In genomic region chr11:1341928-1342524, GRCh38 we compare ENCODE assay signal across 15 cellular contexts. TPM values are rescaled to one million over a fixed set of nuclear protein-coding genes. Genes with fewer than 3 reads are reported as not detected.
A peak's percentile ranks its signal among the peaks of the same experiment; 100 is the strongest.
DNase-seq lines count a peak whose midpoint lies in the region; ATAC-seq and TF ChIP-seq lines count a peak whose summit lies in the region.
"Had no signal": no experiment of that assay in that cellular context is flagged by ENCODE, and none has a peak within 500 bp of the region (broad histone marks: within the 10 kb centered on the region; RNA-seq: fewer than 3 reads in every experiment).

No MANE protein-coding gene starts in this region.

- intact Hi-C loops in stomach (cut with DNase I; ENCODE audit: low total_unique reads) = no loop called here

- H3K27ac ChIP-seq in stomach = no peak overlapping the region
- H3K27ac ChIP-seq: neutrophil, thoracic aorta had no signal

- TF ChIP-seq EP300 in stomach (IDR thresholded peaks at IDR 0.05) = no peak

- no peak for TF ChIP-seq CTCF in fibroblast of villous mesenchyme (IDR thresholded peaks at IDR 0.05; ENCODE audit: insufficient read depth, low read depth, low read length)
- no peak for TF ChIP-seq CTCF in stomach (IDR thresholded peaks at IDR 0.05)

- H3K36me3 ChIP-seq in stomach = no peaks in the 10 kb centered on the region
- H3K36me3 ChIP-seq: neutrophil, thoracic aorta had no signal

- ATAC-seq in HG02623 (IDR thresholded peaks at IDR 0.05; ENCODE audit: unreplicated experiment) (no peak), HG02840 (IDR thresholded peaks at IDR 0.05; ENCODE audit: low FRiP score, unreplicated experiment) (no peak)

- no peaks in the 10 kb centered on the region for H3K27me3 ChIP-seq in stomach

- TF ChIP-seq POLR2A in stomach (IDR thresholded peaks at IDR 0.05) = no peak

- no peaks in the 10 kb centered on the region for H3K9me3 ChIP-seq in stomach
- H3K9me3 ChIP-seq: neutrophil, thoracic aorta had no signal

- peaks cover 0 to 13% (median 5%) of the 10 kb centered on the region in 4 donors for H3K4me1 ChIP-seq in stomach

- DNase-seq in NOMO-1 treated with DMSO at 0.1 percent for 48 hours (lab: John Stamatoyannopoulos, UW; ENCODE audit: unreplicated experiment) = peak; percentile 21
- no peak for DNase-seq in NOMO-1 (lab: John Stamatoyannopoulos, UW; ENCODE audit: unreplicated experiment in 2 of 2)
- DNase-seq in RPMI7951 (ENCODE audit: low read depth) = peak; percentile 52
- peak; percentile 67 for DNase-seq in fibroblast of villous mesenchyme (ENCODE audit: low read depth)
- DNase-seq in stomach = peak; percentile 24
- no peak for DNase-seq in NCI-H2029 (lab: John Stamatoyannopoulos, UW)
- DNase-seq: activated CD4-positive, alpha-beta T cell treated with anti-CD3 and anti-CD28 coated beads for 4 hours; endodermal cell; immature natural killer cell; NCI-H1436 treated with DMSO at 0.1 percent for 48 hours; SHP77 treated with DMSO at 0.1 percent for 48 hours had no signal

- H3K4me3 ChIP-seq in fibroblast of villous mesenchyme (ENCODE audit: low read depth, low read length) (no peak overlapping the region), stomach (no peak overlapping the region)
- H3K4me3 ChIP-seq: thoracic aorta had no signal

- WGBS in stomach, 5 donors = 40 to 44% (median 43%) methylated on average over 17 of the region's 17 CpGs

RNA-seq across cellular contexts. Expression of gene TOLLIP, which starts 32.6 kb away (rescaled TPM):
- total RNA-seq in RPMI7951 (2014; rRNA removed; shearing (Covaris generic)) = 8.9 and 11.8 TPM in 2 replicates
- 27.2 and 29.3 TPM in 2 replicates for total RNA-seq in fibroblast of villous mesenchyme
- 100 to 1,000 TPM in 1 of 5 donors, 10 to 100 TPM in 4; 14.9 to 119 (median 55.4) TPM for total RNA-seq in stomach
- 10 to 100 TPM; 23.9 to 29.3 (median 26.9) TPM for polyA plus RNA-seq in stomach

RNA-seq across cellular contexts. Expression of gene BRSK2, which starts 47.7 kb away (rescaled TPM):
- total RNA-seq in RPMI7951 (2014; rRNA removed; shearing (Covaris generic)) = not detected in 2 replicates
- total RNA-seq in fibroblast of villous mesenchyme = under 0.01 TPM in 2 replicates
- 1 to 10 TPM in 2 of 5 donors, not detected in 3; 1.8 TPM for total RNA-seq in stomach
- 1 to 10 TPM; 1.8 to 6.9 (median 3.2) TPM for polyA plus RNA-seq in stomach

Comparison
In these comparisons a context has a peak if more than half of its experiments do, and no peak if none do; other contexts are left out.
1. DNase-seq: peak in NOMO-1 treated with DMSO at 0.1 percent for 48 hours (single experiment), RPMI7951 (single experiment), fibroblast of villous mesenchyme (single experiment) and stomach (single experiment); none in NOMO-1 (0 of 2) and NCI-H2029 (single experiment).